In genomic region chr19:3986260-3987041, GRCh38 we compare ENCODE assay signal across 8 cellular contexts. TPM values are rescaled to one million over a fixed set of nuclear protein-coding genes. Genes with fewer than 3 reads are reported as not detected.
DNase-seq lines count a peak whose midpoint lies in the region; ATAC-seq, FAIRE-seq and TF ChIP-seq lines count a peak whose summit lies in the region.

No MANE protein-coding gene starts in this region.

- H3K4me3 ChIP-seq in A549 (peak overlapping the region; percentile 96), GM12875 (ENCODE audit: low read depth, low read length) (peak overlapping the region; percentile 42)

- H3K4me3 Mint-ChIP-seq in T-helper 2 cell treated with Interferon-gamma antibody and Interleukin-4, amounts not matched to agents 5 μg/mL and 100 μg/mL, for 36 hours, result peak overlapping the region; percentile 98
- H3K4me3 Mint-ChIP-seq in chondrocyte (ENCODE audit: unreplicated experiment), result peak overlapping the region; percentile 93

- no peak for TF ChIP-seq EP300 in A549 (IDR thresholded peaks at IDR 0.05)

- H3K9me3 Mint-ChIP-seq in T-helper 2 cell treated with Interferon-gamma antibody and Interleukin-4, amounts not matched to agents 5 μg/mL and 100 μg/mL, for 36 hours, result peaks cover 4% of the 10 kb centered on the region
- no peaks in the 10 kb centered on the region for H3K9me3 Mint-ChIP-seq in chondrocyte (ENCODE audit: low read depth)

- POLR2A ChIA-PET in A549 (lab: Yijun Ruan, JAX), result interaction anchor here (1.1 to 5.1 kb wide), 2 partner anchors 16 to 154 kb away, joined by 5 to 60 read pairs; partner anchors contain the start of gene DAPK3

- ATAC-seq in A549 (peak; percentile 46 to 62; a peak in 5 of 6 replicates), HG02885 (IDR thresholded peaks at IDR 0.05; ENCODE audit: poor library complexity, unreplicated experiment) (no peak)

- peak; percentile 65 for TF ChIP-seq CTCF in A549 (IDR thresholded peaks at IDR 0.05)
- peak; percentile 40; the same call in 1 of the 2 replicates for TF ChIP-seq CTCF in GM12875 (IDR thresholded peaks at IDR 0.05; ENCODE audit: borderline replicate concordance, insufficient read depth, low read depth, low read length)
- peak; percentile 87 for TF ChIP-seq CTCF in chondrocyte (IDR thresholded peaks at IDR 0.05)

- H3K4me2 ChIP-seq in A549, result peak overlapping the region; percentile 91

- TF ChIP-seq POLR2A in A549 (IDR thresholded peaks at IDR 0.05; ENCODE audit: low read length), result no peak

- H3K4me1 ChIP-seq in A549, result peaks cover 22% of the 10 kb centered on the region; the same call in 2 of the 3 replicates

- no peak for FAIRE-seq in A549 (lab: Jason Lieb, UNC)

- peak overlapping the region; percentile 95 for H3K27ac Mint-ChIP-seq in T-helper 2 cell treated with Interferon-gamma antibody and Interleukin-4, amounts not matched to agents 5 μg/mL and 100 μg/mL, for 36 hours
- peak overlapping the region; percentile 65 for H3K27ac Mint-ChIP-seq in chondrocyte (ENCODE audit: unreplicated experiment)

- TF ChIP-seq RAD21 in A549 (conservative IDR thresholded peaks at IDR 0.05 in 1 of 2, IDR thresholded peaks at IDR 0.05 in 1 of 2), result peak; percentile 55 to 64; a peak in 4 of 5 replicates

- H3K27ac ChIP-seq in A549, result peak overlapping the region; percentile 83 to 97

- CTCF ChIA-PET in A549 (lab: Yijun Ruan, JAX), result interaction anchor here (0.6 to 2.7 kb wide), 14 partner anchors 9 to 232 kb away, joined by 3 to 20 read pairs (median 4); no protein-coding TSS in a partner anchor

- no peaks in the 10 kb centered on the region for H3K27me3 Mint-ChIP-seq in T-helper 2 cell treated with Interferon-gamma antibody and Interleukin-4, amounts not matched to agents 5 μg/mL and 100 μg/mL, for 36 hours (ENCODE audit: low read depth)
- H3K27me3 Mint-ChIP-seq in chondrocyte (ENCODE audit: low read depth), result no peaks in the 10 kb centered on the region

- no peaks in the 10 kb centered on the region for H3K9me3 ChIP-seq in A549

- H3K4me1 Mint-ChIP-seq in T-helper 2 cell treated with Interferon-gamma antibody and Interleukin-4, amounts not matched to agents 5 μg/mL and 100 μg/mL, for 36 hours (ENCODE audit: low read depth), result peaks cover 36% of the 10 kb centered on the region
- peaks cover 54% of the 10 kb centered on the region for H3K4me1 Mint-ChIP-seq in chondrocyte (ENCODE audit: low read depth)

- DNase-seq in A549 (ENCODE audit: low read depth in 1 of 2, low spot score in 1 of 2) (peak; percentile 51 to 81), NCI-H2081 treated with DMSO at 0.1 percent for 48 hours (lab: John Stamatoyannopoulos, UW) (peak; percentile 73), chondrocyte (ENCODE audit: low spot score) (no peak), kidney tubule cell (ENCODE audit: low spot score) (peak; percentile 78)
- DNase-seq in T-helper 2 cell treated with Interferon-gamma antibody and Interleukin-4, amounts not matched to agents 5 μg/mL and 100 μg/mL, for 36 hours (ENCODE audit: low spot score), result peak; percentile 59
- peak; percentile 68 for DNase-seq in stimulated activated CD4-positive, alpha-beta T cell treated with anti-CD3 and anti-CD28 coated beads, Interleukin-4, amount 100 ng/mL, for 24 hours

- peaks cover 37% of the 10 kb centered on the region for H3K36me3 Mint-ChIP-seq in T-helper 2 cell treated with Interferon-gamma antibody and Interleukin-4, amounts not matched to agents 5 μg/mL and 100 μg/mL, for 36 hours (ENCODE audit: low read depth)
- H3K36me3 Mint-ChIP-seq in chondrocyte (ENCODE audit: low read depth), result peaks cover 29% of the 10 kb centered on the region

- 2% methylated on average over 21 of the region's 21 CpGs for WGBS in A549 (ENCODE audit: missing lambda C conversion rate)

TF ChIP-seq in A549, 52 proteins besides CTCF, POLR2A, EP300 and RAD21:
- TF ChIP-seq REST (IDR thresholded peaks at IDR 0.05) (no peak), SMC3 (IDR thresholded peaks at IDR 0.05) (peak; percentile 54; the same call in 2 of the 3 replicates), KDM5A (IDR thresholded peaks at IDR 0.05) (no peak), MAX (IDR thresholded peaks at IDR 0.05) (no peak), ELK1 (IDR thresholded peaks at IDR 0.05; ENCODE audit: low read depth, low read length) (no peak), CEBPB (IDR thresholded peaks at IDR 0.05) (peak; percentile 14 to 27; a peak in 1 of 4 replicates), RFX5 (IDR thresholded peaks at IDR 0.05) (no peak), KDM1A (IDR thresholded peaks at IDR 0.05; ENCODE audit: low read depth) (no peak), HDAC2 (IDR thresholded peaks at IDR 0.05) (no peak), E2F6 (IDR thresholded peaks at IDR 0.05; ENCODE audit: borderline replicate concordance, low read depth) (no peak), POLR2AphosphoS2 (conservative IDR thresholded peaks at IDR 0.05; ENCODE audit: low read length) (no peak), GATA3 (IDR thresholded peaks at IDR 0.05; ENCODE audit: borderline replicate concordance) (no peak)

RNA-seq across cellular contexts. Expression of gene EEF2, which starts 1.2 kb away (rescaled TPM):
- polyA plus RNA-seq in A549 (2011; rRNA removed) (526 and 680 TPM in 2 replicates), A549 (2017; fragmentation: RNase III; extraction: RNeasy Plus Mini Kit Qiagen cat#74134 plus additional on column Dnase treatment) (971 to 1,113 TPM (median 999 TPM) in 3 replicates)
- 739 and 972 TPM in 2 replicates for polyA plus RNA-seq in A549 (2012; cell fraction: cytosol; rRNA removed)
- 944 and 1,422 TPM in 2 replicates for polyA plus RNA-seq in A549 (2012; cell fraction: nucleus; rRNA removed)
- polyA minus RNA-seq in A549 (2011; rRNA and poly(A)+ RNA removed), result 645 and 954 TPM in 2 replicates
- total RNA-seq in chondrocyte, result 2,036 to 2,432 TPM (median 2,370 TPM) in 3 replicates

RNA-seq across cellular contexts. Expression of gene DAPK3, which starts 15.6 kb away (rescaled TPM):
- polyA plus RNA-seq in A549 (2011; rRNA removed), result 30.4 and 33.0 TPM in 2 replicates
- polyA plus RNA-seq in A549 (2012; cell fraction: cytosol; rRNA removed), result 80.8 and 92.4 TPM in 2 replicates
- polyA plus RNA-seq in A549 (2012; cell fraction: nucleus; rRNA removed), result 89.4 and 104 TPM in 2 replicates
- polyA plus RNA-seq in A549 (2017; fragmentation: RNase III; extraction: RNeasy Plus Mini Kit Qiagen cat#74134 plus additional on column Dnase treatment), result 54.7 to 61.8 TPM (median 54.9 TPM) in 3 replicates
- 44.8 and 49.2 TPM in 2 replicates for polyA minus RNA-seq in A549 (2011; rRNA and poly(A)+ RNA removed)
- 131 to 185 TPM (median 170 TPM) in 3 replicates for total RNA-seq in chondrocyte

RNA-seq across cellular contexts. Expression of gene PIAS4, which starts 21.1 kb away (rescaled TPM):
- polyA plus RNA-seq in A549 (2011; rRNA removed), result 4.5 and 5.2 TPM in 2 replicates
- polyA plus RNA-seq in A549 (2012; cell fraction: cytosol; rRNA removed), result 8.6 and 11.9 TPM in 2 replicates
- polyA plus RNA-seq in A549 (2012; cell fraction: nucleus; rRNA removed), result 17.1 and 17.4 TPM in 2 replicates
- 10.6 to 12.8 TPM (median 11.3 TPM) in 3 replicates for polyA plus RNA-seq in A549 (2017; fragmentation: RNase III; extraction: RNeasy Plus Mini Kit Qiagen cat#74134 plus additional on column Dnase treatment)
- 8.8 and 10.8 TPM in 2 replicates for polyA minus RNA-seq in A549 (2011; rRNA and poly(A)+ RNA removed)
- total RNA-seq in chondrocyte, result 26.3 to 29.7 TPM (median 26.7 TPM) in 3 replicates

RNA-seq across cellular contexts. Expression of gene NMRK2, which starts 53.6 kb away (rescaled TPM):
- polyA plus RNA-seq in A549 (2011; rRNA removed) (not detected in 2 replicates), A549 (2017; fragmentation: RNase III; extraction: RNeasy Plus Mini Kit Qiagen cat#74134 plus additional on column Dnase treatment) (not detected in 3 replicates)
- not detected in 2 replicates for polyA plus RNA-seq in A549 (2012; cell fraction: cytosol; rRNA removed)
- not detected in 2 replicates for polyA plus RNA-seq in A549 (2012; cell fraction: nucleus; rRNA removed)
- polyA minus RNA-seq in A549 (2011; rRNA and poly(A)+ RNA removed), result not detected in 2 replicates
- total RNA-seq in chondrocyte, result not detected in 3 replicates
